In genomic region chr16:57959804-57960203, GRCh38 we compare ENCODE assay signal across 35 cellular contexts. TPM values are rescaled to one million over a fixed set of nuclear protein-coding genes. Genes with fewer than 3 reads are reported as not detected.
"Had no signal": no experiment of that assay in that cellular context is flagged by ENCODE, and none has a peak within 500 bp of the region (broad histone marks: within the 10 kb centered on the region; RNA-seq: fewer than 3 reads in every experiment).

No MANE protein-coding gene starts in this region.

- H3K4me1 ChIP-seq: adrenal gland, breast epithelium had no signal

- H3K36me3 ChIP-seq: adrenal gland, breast epithelium had no signal

- FAIRE-seq: astrocyte, RCC 7860 had no signal

- H3K27me3 ChIP-seq: adrenal gland, body of pancreas, breast epithelium had no signal

- H3K4me3 ChIP-seq: adrenal gland, body of pancreas, breast epithelium had no signal

- ATAC-seq: activated naive CD4-positive, alpha-beta T cell treated with anti-CD3 and anti-CD28 coated beads, Interleukin-2, amount 50 U/mL, for 72 hours; activated T-cell treated with anti-CD3 and anti-CD28 coated beads, Interleukin-2, amount 50 U/mL, for 4 hours; body of pancreas; PC-3; Right ventricle myocardium inferior had no signal

- H3K9me3 ChIP-seq: adrenal gland, body of pancreas, breast epithelium had no signal

- DNase-seq: activated B cell treated with CpG ODN at 0.5 μM for 24 hours; activated CD4-positive, alpha-beta memory T cell treated with anti-CD3 and anti-CD28 coated beads for 36 hours; activated CD4-positive, alpha-beta T cell treated with anti-CD3 and anti-CD28 coated beads for 4 hours; activated CD4-positive, alpha-beta T cell treated with anti-CD3 and anti-CD28 coated beads, Interleukin-2, amount 50 U/mL, for 1 hour; activated CD4-positive, CD25-positive, alpha-beta regulatory T cell treated with anti-CD3 and anti-CD28 coated beads, Interleukin-2, amount 50 U/mL, for 72 hours; activated CD8-positive, alpha-beta memory T cell treated with anti-CD3 and anti-CD28 coated beads, Interleukin-2, amount 50 U/mL, for 4 hours; activated gamma-delta T cell treated with Interleukin-2 at 50 U/mL for 16 hours; activated naive CD4-positive, alpha-beta T cell treated with anti-CD3 and anti-CD28 coated beads for 36 hours; activated T-cell treated with anti-CD3 and anti-CD28 coated beads for 4 hours; activated T-cell treated with anti-CD3 and anti-CD28 coated beads, Interleukin-2, amount 50 U/mL, for 4 hours; adrenal gland; body of pancreas; caudate nucleus; NCI-H1105; NCI-H1417 treated with DMSO at 0.1 percent for 48 hours; NCI-H187 treated with DMSO at 0.1 percent for 48 hours; NCI-H2081; NCI-H345; NCI-H524 treated with DMSO at 0.1 percent for 48 hours; NK-92 treated with Interleukin-12 subunit alpha and Interleukin-12 subunit beta, amount 100 ng/mL, for 24 hours; PC-3; SW 1271; T-helper 1 cell; T-helper 2 cell; T-helper 9 cell had no signal

- H3K27ac ChIP-seq: adrenal gland, body of pancreas, breast epithelium, RWPE1, VCaP had no signal

RNA-seq across cellular contexts. Expression of gene CNGB1, which starts 11.1 kb away (rescaled TPM):
- total RNA-seq: activated B cell treated with CpG ODN at 0.5 μM for 24 hours; activated CD4-positive, alpha-beta memory T cell treated with anti-CD3 and anti-CD28 coated beads for 36 hours; activated naive CD4-positive, alpha-beta T cell treated with anti-CD3 and anti-CD28 coated beads for 36 hours; activated T-cell treated with anti-CD3 and anti-CD28 coated beads, Interleukin-2, amount 50 U/mL, for 4 hours; activated T-helper 1 cell treated with anti-CD3 and anti-CD28 coated beads, Interleukin-12 subunit alpha, Interleukin-12 subunit beta, Interleukin-2, Interleukin-4 antibody, amounts not matched to agents 30 ng/mL and 10 ng/mL and 1 ng/mL, durations not matched to agents 14 hours and 24 hours and 36 hours; astrocyte; body of pancreas; breast epithelium; M059J; NCI-H460; Right ventricle myocardium inferior had no signal
